Comparison of ENCODE assay signal across 8 cellular contexts in genomic region chr22:46575915-46576555, GRCh38. TPM values are rescaled to one million over a fixed set of nuclear protein-coding genes. Genes with fewer than 3 reads are reported as not detected.
A peak's percentile ranks its signal among the peaks of the same experiment; 100 is the strongest.
DNase-seq lines count a peak whose midpoint lies in the region; ATAC-seq and TF ChIP-seq lines count a peak whose summit lies in the region.

No MANE protein-coding gene starts in this region.

- H3K4me1 Mint-ChIP-seq in T-cell: peaks cover 32 to 46% (median 45%) of the 10 kb centered on the region in 3 donors

- peak overlapping the region; percentile 79 to 82 (median 80) for H3K4me3 Mint-ChIP-seq in T-cell

- no peaks in the 10 kb centered on the region for H3K36me3 ChIP-seq in gastroesophageal sphincter

- H3K27me3 ChIP-seq in gastroesophageal sphincter: no peaks in the 10 kb centered on the region

- H3K4me1 ChIP-seq in gastroesophageal sphincter: peaks cover 0 to 45% (median 32%) of the 10 kb centered on the region in 3 donors

- TF ChIP-seq CTCF in GM12865 (IDR thresholded peaks at IDR 0.05; ENCODE audit: insufficient read depth, low read depth, low read length, missing control alignments) (no peak), gastroesophageal sphincter (IDR thresholded peaks at IDR 0.05) (no peak)

- TF ChIP-seq EP300 in gastroesophageal sphincter (IDR thresholded peaks at IDR 0.05): no peak

- H3K27ac ChIP-seq in gastroesophageal sphincter: peak overlapping the region in 3 of 4 donors; percentile 63 to 70 (median 64)

- CTCF ChIA-PET in T-cell (lab: Charles Lee): interaction anchor here (0.7 to 1.6 kb wide), 2 partner anchors 228 to 1358 kb away, joined by 3 to 4 read pairs; no protein-coding TSS in a partner anchor

- ATAC-seq in T-cell (replicated peaks in 1 of 4) (peak in 1 of 4 experiments; percentile 6), gastroesophageal sphincter (no peak), sciatic nerve (no peak), HG03432 (IDR thresholded peaks at IDR 0.05; ENCODE audit: unreplicated experiment) (no peak), GM21717 (IDR thresholded peaks at IDR 0.05; ENCODE audit: unreplicated experiment) (no peak)

- intact Hi-C loops in sciatic nerve (cut with DNase I): loop anchor here (2.0 kb wide), 1 partner anchor 95 kb away; no protein-coding TSS in a partner anchor

- no peak for DNase-seq in GM12865 (ENCODE audit: low read depth)
- DNase-seq in T-cell: peak in 1 of 34 experiments; percentile 10
- DNase-seq in sciatic nerve (ENCODE audit: low spot score): peak; percentile 53
- no peak for DNase-seq in foreskin melanocyte
- DNase-seq in NCI-H524 treated with DMSO at 0.1 percent for 48 hours (lab: John Stamatoyannopoulos, UW): no peak

- H3K36me3 Mint-ChIP-seq in T-cell: no peaks in the 10 kb centered on the region

- WGBS in gastroesophageal sphincter (ENCODE audit: low coverage in 1 of 2), 2 donors: 16 to 100% methylated on average over 1 to 2 of the region's 10 CpGs

- H3K9me3 Mint-ChIP-seq in T-cell: peaks cover 5 to 12% (median 9%) of the 10 kb centered on the region in 3 donors

- H3K9me3 ChIP-seq in gastroesophageal sphincter: peaks cover 0 to 12% (median 0%) of the 10 kb centered on the region in 3 donors

- peak overlapping the region; percentile 76 to 86 for H3K27ac Mint-ChIP-seq in T-cell

- no peaks in the 10 kb centered on the region for H3K27me3 Mint-ChIP-seq in T-cell

- H3K4me3 ChIP-seq in GM12865 (ENCODE audit: low read depth, low read length): peak overlapping the region; percentile 19; the same call in 1 of the 2 replicates
- peak overlapping the region; percentile 26 to 77 for H3K4me3 ChIP-seq in gastroesophageal sphincter

- POLR2A ChIA-PET in T-cell (lab: Charles Lee): no interaction called here

- TF ChIP-seq POLR2A in gastroesophageal sphincter (IDR thresholded peaks at IDR 0.05): no peak

RNA-seq across cellular contexts. Expression of gene CELSR1, which starts 38.6 kb away (rescaled TPM):
- total RNA-seq in T-cell: 1 to 10 TPM; 1.1 to 2.7 (median 1.6) TPM
- total RNA-seq in gastroesophageal sphincter: 1 to 10 TPM; 1.7 to 4.8 (median 4.3) TPM
- total RNA-seq in sciatic nerve: 1.9 TPM

RNA-seq across cellular contexts. Expression of gene GRAMD4, which starts 44.2 kb away (rescaled TPM):
- 10 to 100 TPM in 4 of 5 donors, 1 to 10 TPM in 1; 8.8 to 24.3 (median 22.9) TPM for total RNA-seq in T-cell
- 10 to 100 TPM; 10.8 to 53.3 (median 33.2) TPM for total RNA-seq in gastroesophageal sphincter
- 51.5 TPM for total RNA-seq in sciatic nerve
